Comparison of ENCODE assay signal across 8 cellular contexts in the genomic region with DNA sequence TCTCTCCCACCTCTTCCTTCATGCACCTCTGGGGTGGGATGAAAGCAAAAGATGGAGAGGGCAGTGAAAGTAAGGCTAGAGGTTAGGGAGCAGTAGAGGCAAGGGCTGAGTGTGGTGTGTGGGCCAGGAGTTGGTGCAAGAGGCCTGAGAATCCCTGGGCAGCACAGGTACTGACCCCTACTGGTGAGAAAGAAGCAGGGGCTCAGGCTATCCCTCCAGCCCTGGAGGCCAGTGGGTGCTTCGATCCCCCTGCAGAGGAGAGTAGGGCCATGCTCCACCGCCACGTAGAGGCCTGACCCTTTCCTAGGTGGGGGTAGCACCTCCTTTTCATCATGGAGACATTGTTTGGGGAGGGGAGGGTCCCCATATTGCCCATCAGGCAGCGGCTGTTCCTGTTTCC.
DNase-seq lines count a peak whose midpoint lies in the region; TF ChIP-seq lines count a peak whose summit lies in the region.

No MANE protein-coding gene starts in this region.

- TF ChIP-seq CTCF in GM20000 (IDR thresholded peaks at IDR 0.05; ENCODE audit: extremely low read depth, missing control alignments): peak; percentile 57
- TF ChIP-seq CTCF in LNCAP (IDR thresholded peaks at IDR 0.05): peak; percentile 66
- TF ChIP-seq CTCF in fibroblast of mammary gland (conservative IDR thresholded peaks at IDR 0.05; ENCODE audit: control insufficient read depth, insufficient read depth, low read depth, low read length): peak; percentile 36

- peak; percentile 1 for DNase-seq in COLO668 (lab: John Stamatoyannopoulos, UW; ENCODE audit: unreplicated experiment)
- peak; percentile 79 for DNase-seq in GM20000 (ENCODE audit: low spot score)
- no peak for DNase-seq in fibroblast of mammary gland (ENCODE audit: low read depth)
- DNase-seq in activated CD4-positive, alpha-beta T cell treated with anti-CD3 and anti-CD28 coated beads, Interleukin-2, amount 50 U/mL, for 48 hours: no peak
- no peak for DNase-seq in epidermal melanocyte (ENCODE audit: insufficient read length, low spot score)
- DNase-seq in NCI-H128 (lab: John Stamatoyannopoulos, UW; ENCODE audit: unreplicated experiment): no peak
- DNase-seq in NCI-H187 (lab: John Stamatoyannopoulos, UW): no peak

- no peak overlapping the region for H3K4me3 ChIP-seq in fibroblast of mammary gland (ENCODE audit: control insufficient read depth, low read depth, low read length)

Comparison
In these comparisons a context has a peak if more than half of its experiments do, and no peak if none do; other contexts are left out.
1. DNase-seq: peak in COLO668 (single experiment) and GM20000 (single experiment); none in fibroblast of mammary gland (single experiment), activated CD4-positive, alpha-beta T cell treated with anti-CD3 and anti-CD28 coated beads, Interleukin-2, amount 50 U/mL, for 48 hours (0 of 2), epidermal melanocyte (single experiment), NCI-H128 (single experiment) and NCI-H187 (0 of 2).
2. Peak in every context shown above with its lines, with median percentiles within 50 percentile points of each other: CTCF ChIP-seq.